ENCODE assay signal across 21 cellular contexts in genomic region chr7:94974436-94974835, GRCh38.
DNase-seq lines count a peak whose midpoint lies in the region; ATAC-seq, FAIRE-seq and TF ChIP-seq lines count a peak whose summit lies in the region.
"Had no signal": no experiment of that assay in that cellular context is flagged by ENCODE, and none has a peak within 500 bp of the region (broad histone marks: within the 10 kb centered on the region; RNA-seq: fewer than 3 reads in every experiment).

No MANE protein-coding gene starts in this region.

- no peaks in the 10 kb centered on the region for H3K36me3 Mint-ChIP-seq in nephron (ENCODE audit: low read depth)
- no peaks in the 10 kb centered on the region for H3K36me3 Mint-ChIP-seq in activated T-helper 17 cell treated with anti-CD3 and anti-CD28 coated beads, Interleukin-2, amount 50 U/mL, for 72 hours (ENCODE audit: low read depth)
- H3K36me3 Mint-ChIP-seq: CD4-positive, CD25-positive, alpha-beta regulatory T cell had no signal

- H3K4me3 ChIP-seq in endocrine pancreas (ENCODE audit: control insufficient read depth, insufficient read depth, low read length) (peak overlapping the region; percentile 16), Peyer's patch (no peak overlapping the region)
- H3K4me3 ChIP-seq: A549 had no signal

- DNase-seq in RCC 7860 (ENCODE audit: low spot score) (no peak), Peyer's patch (no peak), ACHN (no peak)
- DNase-seq: CD4-positive, CD25-positive, alpha-beta regulatory T cell; DND-41; H7; IMR-90; NCI-H1092 treated with DMSO at 0.1 percent for 48 hours; NCI-H1436 treated with DMSO at 0.1 percent for 48 hours; NCI-H2029; NCI-H510A; NCI-H748 treated with DMSO at 0.1 percent for 48 hours; NK-92 treated with Interleukin-12 subunit alpha and Interleukin-12 subunit beta, amount 100 ng/mL, for 24 hours; Right ventricle myocardium superior had no signal

- in situ Hi-C loops in ACHN (cut with HindIII; ENCODE audit: low pct_ligation_motif_present, low pct_unique_long_range_greater_than_20kb, low sequenced_read_pairs): no loop called here

- TF ChIP-seq POLR2A in Peyer's patch (IDR thresholded peaks at IDR 0.05): no peak

- peak; percentile 17 for FAIRE-seq in RCC 7860 (lab: Jason Lieb, UNC)
- FAIRE-seq: A549, GM12891 had no signal

- H3K4me3 Mint-ChIP-seq in nephron: no peak overlapping the region
- H3K4me3 Mint-ChIP-seq in activated T-helper 17 cell treated with anti-CD3 and anti-CD28 coated beads, Interleukin-2, amount 50 U/mL, for 72 hours: no peak overlapping the region
- H3K4me3 Mint-ChIP-seq: CD4-positive, CD25-positive, alpha-beta regulatory T cell had no signal

- no peaks in the 10 kb centered on the region for H3K36me3 ChIP-seq in endocrine pancreas (ENCODE audit: control insufficient read depth, insufficient read depth, low read length)
- no peaks in the 10 kb centered on the region for H3K36me3 ChIP-seq in Peyer's patch

- no peak overlapping the region for H3K9ac ChIP-seq in endocrine pancreas (ENCODE audit: control insufficient read depth, insufficient read depth, low read length)
- H3K9ac ChIP-seq: KMS-11 had no signal

- H3K9me3 Mint-ChIP-seq in nephron: no peaks in the 10 kb centered on the region
- H3K9me3 Mint-ChIP-seq in activated T-helper 17 cell treated with anti-CD3 and anti-CD28 coated beads, Interleukin-2, amount 50 U/mL, for 72 hours: peaks cover 7% of the 10 kb centered on the region

- peaks cover 50% of the 10 kb centered on the region for H3K4me1 Mint-ChIP-seq in nephron
- no peaks in the 10 kb centered on the region for H3K4me1 Mint-ChIP-seq in activated T-helper 17 cell treated with anti-CD3 and anti-CD28 coated beads, Interleukin-2, amount 50 U/mL, for 72 hours

- peak overlapping the region; percentile 23 to 77 (median 69) for H3K27ac Mint-ChIP-seq in nephron
- no peak overlapping the region for H3K27ac Mint-ChIP-seq in activated T-helper 17 cell treated with anti-CD3 and anti-CD28 coated beads, Interleukin-2, amount 50 U/mL, for 72 hours
- H3K27ac Mint-ChIP-seq: CD4-positive, CD25-positive, alpha-beta regulatory T cell had no signal

- H3K9me3 ChIP-seq in endocrine pancreas (ENCODE audit: control insufficient read depth, low read length) (no peaks in the 10 kb centered on the region), Peyer's patch (no peaks in the 10 kb centered on the region)
- H3K9me3 ChIP-seq: A549 had no signal

- H3K27ac ChIP-seq in Peyer's patch: no peak overlapping the region
- H3K27ac ChIP-seq: KMS-11 had no signal

- H3K27me3 Mint-ChIP-seq in nephron (ENCODE audit: low read depth): no peaks in the 10 kb centered on the region
- peaks cover 4% of the 10 kb centered on the region for H3K27me3 Mint-ChIP-seq in activated T-helper 17 cell treated with anti-CD3 and anti-CD28 coated beads, Interleukin-2, amount 50 U/mL, for 72 hours
- H3K27me3 Mint-ChIP-seq: CD4-positive, CD25-positive, alpha-beta regulatory T cell had no signal

- no peak for ATAC-seq in activated T-helper 17 cell treated with anti-CD3 and anti-CD28 coated beads, Interleukin-2, amount 50 U/mL, for 72 hours (replicated peaks)
- ATAC-seq in GM21390 (IDR thresholded peaks at IDR 0.05; ENCODE audit: unreplicated experiment): no peak
- ATAC-seq: A549 had no signal

- no peak for TF ChIP-seq CTCF in nephron (IDR thresholded peaks at IDR 0.05; ENCODE audit: unreplicated experiment in 3 of 3)
- TF ChIP-seq CTCF in Peyer's patch (IDR thresholded peaks at IDR 0.05): no peak

- H3K27me3 ChIP-seq in endocrine pancreas (ENCODE audit: control insufficient read depth, insufficient read depth, low read length): no peaks in the 10 kb centered on the region
- no peaks in the 10 kb centered on the region for H3K27me3 ChIP-seq in Peyer's patch

- peaks cover 41% of the 10 kb centered on the region for H3K4me1 ChIP-seq in endocrine pancreas (ENCODE audit: control insufficient read depth, insufficient read depth, low read length)
- H3K4me1 ChIP-seq in Peyer's patch: no peaks in the 10 kb centered on the region
